In genomic region chr3:71532639-71533395, GRCh38 we compare ENCODE assay signal across 19 cellular contexts. TPM values are rescaled to one million over a fixed set of nuclear protein-coding genes. Genes with fewer than 3 reads are reported as not detected.
A peak's percentile ranks its signal among the peaks of the same experiment; 100 is the strongest.
DNase-seq lines count a peak whose midpoint lies in the region; ATAC-seq, FAIRE-seq and TF ChIP-seq lines count a peak whose summit lies in the region.
"Had no signal": no experiment of that assay in that cellular context is flagged by ENCODE, and none has a peak within 500 bp of the region (broad histone marks: within the 10 kb centered on the region; RNA-seq: fewer than 3 reads in every experiment).

No MANE protein-coding gene starts in this region.

- CTCF ChIA-PET in A549 (lab: Yijun Ruan, JAX) (interaction anchor here (1.0 kb wide), 1 partner anchor 50 kb away, joined by 3 read pairs; no protein-coding TSS in a partner anchor), IMR-90 (lab: Yijun Ruan, JAX) (interaction anchor here (0.6 kb wide), 1 partner anchor 76 kb away, joined by 4 read pairs; no protein-coding TSS in a partner anchor)

- TF ChIP-seq EP300 in A549 (IDR thresholded peaks at IDR 0.05) = no peak

- dilution Hi-C loops in IMR-90 (cut with HindIII; ENCODE audit: low sequenced_read_pairs, unreplicated experiment) = no loop called here

- H3K18ac ChIP-seq in IMR-90 (ENCODE audit: low read depth, low read length) (peak overlapping the region; percentile 31; the same call in 1 of the 2 replicates), mesenchymal stem cell (ENCODE audit: low read depth in 1 of 2, low read length in 2 of 2) (no peak overlapping the region)

- DNase-seq in A549 (ENCODE audit: low read depth in 1 of 2, low spot score in 1 of 2) (peak in 1 of 2 experiments; percentile 17), IMR-90 (peak; percentile 51), chondrocyte (ENCODE audit: low spot score) (no peak), mesenchymal stem cell (peak; percentile 29), COR-L47 (lab: John Stamatoyannopoulos, UW) (no peak), anterior cingulate cortex (lab: John Stamatoyannopoulos, UW) (no peak)
- DNase-seq in stimulated activated CD4-positive, alpha-beta T cell treated with anti-CD3 and anti-CD28 coated beads, Interleukin-4, amount 100 ng/mL, for 1 hour = no peak
- DNase-seq: activated B cell treated with CpG ODN at 0.5 μM for 24 hours; activated naive CD8-positive, alpha-beta T cell treated with anti-CD3 and anti-CD28 coated beads, Interleukin-2, amount 10 ng/mL, durations not matched to agents 7 days and 5 days; activated T-cell treated with anti-CD3 and anti-CD28 coated beads for 4 hours; effector CD8-positive, alpha-beta T cell; H7; hippocampal formation; mesendoderm; NCI-H524; stimulated activated CD4-positive, alpha-beta T cell treated with anti-CD3 and anti-CD28 coated beads, Interleukin-2, amount 100 ng/mL, for 24 hours had no signal

- H3K14ac ChIP-seq in IMR-90 (replicated peaks; ENCODE audit: low read depth, low read length) (peak overlapping the region; percentile 12; the same call in 1 of the 2 replicates), mesenchymal stem cell (ENCODE audit: low read length in 2 of 2) (no peak overlapping the region)

- H3K36me3 ChIP-seq in IMR-90 (ENCODE audit: control insufficient read depth, insufficient read depth, low read length) (no peaks in the 10 kb centered on the region), mesenchymal stem cell (ENCODE audit: control insufficient read depth in 1 of 2, insufficient read depth in 2 of 2, low read depth in 1 of 2, low read length in 2 of 2) (peaks cover 0 to 10% of the 10 kb centered on the region in 2 experiments)

- POLR2A ChIA-PET in A549 (lab: Yijun Ruan, JAX) (interaction anchor here (0.7 to 1.2 kb wide), 2 partner anchors 21 to 51 kb away, joined by 3 read pairs; partner anchors contain the start of gene FOXP1), IMR-90 (lab: Charles Lee; ENCODE audit: unreplicated experiment) (no interaction called here)

- no peak overlapping the region for H2AK9ac ChIP-seq in IMR-90 (replicated peaks; ENCODE audit: low read depth, low read length, poor library complexity)

- peaks cover 6% of the 10 kb centered on the region for H3K36me3 Mint-ChIP-seq in chondrocyte (ENCODE audit: low read depth)

- TF ChIP-seq POLR2A in A549 (IDR thresholded peaks at IDR 0.05; ENCODE audit: low read length) (no peak), IMR-90 (IDR thresholded peaks at IDR 0.05; ENCODE audit: low read depth, low read length) (no peak)

- peaks cover 6% of the 10 kb centered on the region; the same call in 1 of the 2 replicates for H4K20me1 ChIP-seq in IMR-90 (ENCODE audit: insufficient read depth, low read length)

- in situ Hi-C loops in IMR-90 (cut with MboI; ENCODE audit: low sequenced_read_pairs) = no loop called here

- H2BK5ac ChIP-seq in IMR-90 (ENCODE audit: low read depth, low read length, poor library complexity, severe bottlenecking) (peak overlapping the region; percentile 52), mesenchymal stem cell (ENCODE audit: low read depth, low read length, poor library complexity, severe bottlenecking) (peak overlapping the region; percentile 40)

- H4K91ac ChIP-seq in IMR-90 (ENCODE audit: insufficient read depth, low read depth, low read length) (peak overlapping the region; percentile 55; the same call in 1 of the 2 replicates), mesenchymal stem cell (ENCODE audit: low read length) (no peak overlapping the region)

- no peak overlapping the region for H2BK12ac ChIP-seq in mesenchymal stem cell (ENCODE audit: low read length in 2 of 2)

- H4K8ac ChIP-seq in IMR-90 (ENCODE audit: low read depth in 2 of 2, low read length in 2 of 2) (peak overlapping the region in 1 of 2 experiments; percentile 62; a peak in 2 of 4 replicates), mesenchymal stem cell (ENCODE audit: low read length) (no peak overlapping the region)

- H3K4me1 ChIP-seq in A549 (peaks cover 49% of the 10 kb centered on the region), IMR-90 (ENCODE audit: control insufficient read depth, insufficient read depth, low read length) (peaks cover 16% of the 10 kb centered on the region), mesenchymal stem cell (ENCODE audit: control insufficient read depth, insufficient read depth, low read depth, low read length) (peaks cover 24% of the 10 kb centered on the region)

- no peaks in the 10 kb centered on the region for H3K9me3 Mint-ChIP-seq in chondrocyte (ENCODE audit: low read depth)
- H3K9me3 Mint-ChIP-seq: activated B cell treated with CpG ODN at 0.5 μM for 24 hours had no signal

- H4K5ac ChIP-seq in IMR-90 (ENCODE audit: low read depth, low read length) = no peak overlapping the region

- no peak for TF ChIP-seq CTCF in A549 (IDR thresholded peaks at IDR 0.05)
- no peak for TF ChIP-seq CTCF in IMR-90 (conservative IDR thresholded peaks at IDR 0.05; ENCODE audit: low read depth, low read length)
- TF ChIP-seq CTCF in chondrocyte (IDR thresholded peaks at IDR 0.05) = no peak

- FAIRE-seq in A549 (lab: Jason Lieb, UNC) = no peak

- H3K4me3 ChIP-seq in A549 (0 out of 3 replicates have a peak overlapping the region, but pooled peaks have one; percentile 3), IMR-90 (ENCODE audit: insufficient read depth, low read depth, low read length) (no peak overlapping the region), mesenchymal stem cell (ENCODE audit: insufficient read depth in 1 of 2, low read depth in 1 of 2, low read length in 2 of 2) (no peak overlapping the region)
- H3K4me3 ChIP-seq: SK-N-MC had no signal

- H2BK20ac ChIP-seq in IMR-90 (ENCODE audit: low read depth, low read length) = peak overlapping the region; percentile 66

- no peak for TF ChIP-seq RAD21 in A549 (conservative IDR thresholded peaks at IDR 0.05 in 1 of 2, IDR thresholded peaks at IDR 0.05 in 1 of 2)
- TF ChIP-seq RAD21 in IMR-90 (IDR thresholded peaks at IDR 0.05; ENCODE audit: low read length) = no peak

- H3K9me1 ChIP-seq in IMR-90 (ENCODE audit: insufficient read depth, low read length) = peaks cover 33% of the 10 kb centered on the region

- peaks cover 18 to 66% of the 10 kb centered on the region in 2 experiments for H3K79me1 ChIP-seq in IMR-90 (ENCODE audit: low read depth in 1 of 2, low read length in 2 of 2)
- H3K79me1 ChIP-seq in mesenchymal stem cell (replicated peaks; ENCODE audit: low read length, poor library complexity, severe bottlenecking) = peaks cover 5% of the 10 kb centered on the region

- H2BK120ac ChIP-seq in IMR-90 (ENCODE audit: low read depth, low read length) (peak overlapping the region; percentile 89), mesenchymal stem cell (ENCODE audit: low read depth, low read length) (no peak overlapping the region)

- peak overlapping the region; percentile 78 for H3K4ac ChIP-seq in IMR-90 (ENCODE audit: low read depth, low read length)
- H3K4ac ChIP-seq in mesenchymal stem cell (ENCODE audit: low read depth in 1 of 2, low read length in 2 of 2) = no peak overlapping the region

- peak overlapping the region; percentile 92 for H3K27ac Mint-ChIP-seq in chondrocyte (ENCODE audit: unreplicated experiment)
- H3K27ac Mint-ChIP-seq: activated B cell treated with CpG ODN at 0.5 μM for 24 hours; activated naive CD8-positive, alpha-beta T cell treated with anti-CD3 and anti-CD28 coated beads, Interleukin-2, amount 10 ng/mL, durations not matched to agents 7 days and 5 days had no signal

- peak in 1 of 2 experiments; percentile 20; a peak in 1 of 6 replicates for ATAC-seq in A549
- peak; percentile 8; the same call in 1 of the 2 replicates for ATAC-seq in IMR-90 (ENCODE audit: low read depth)
- ATAC-seq in HG03520 (IDR thresholded peaks at IDR 0.05; ENCODE audit: unreplicated experiment) = no peak

- H3K9ac ChIP-seq in IMR-90 (ENCODE audit: low read depth, low read length) (no peak overlapping the region), mesenchymal stem cell (ENCODE audit: low read length) (no peak overlapping the region)
- H3K9ac ChIP-seq: parathyroid adenoma had no signal

- peak overlapping the region; percentile 35; the same call in 1 of the 2 replicates for H3K56ac ChIP-seq in IMR-90 (ENCODE audit: extremely low read depth, insufficient read depth, low read length)

- H3K4me3 Mint-ChIP-seq in chondrocyte (ENCODE audit: unreplicated experiment) = peak overlapping the region; percentile 35
- H3K4me3 Mint-ChIP-seq: activated B cell treated with CpG ODN at 0.5 μM for 24 hours; activated naive CD8-positive, alpha-beta T cell treated with anti-CD3 and anti-CD28 coated beads, Interleukin-2, amount 10 ng/mL, durations not matched to agents 7 days and 5 days had no signal

- peaks cover 90% of the 10 kb centered on the region for H3K4me1 Mint-ChIP-seq in chondrocyte (ENCODE audit: low read depth)

- intact Hi-C loops in IMR-90 (cut with micrococcal nuclease) = no loop called here

- H3K27me3 ChIP-seq in IMR-90 (ENCODE audit: control insufficient read depth, insufficient read depth, low read length) (no peaks in the 10 kb centered on the region), mesenchymal stem cell (ENCODE audit: control insufficient read depth in 1 of 2, insufficient read depth in 1 of 2, low read length in 2 of 2) (no peaks in the 10 kb centered on the region)

- H3K9me3 ChIP-seq in A549 = no peaks in the 10 kb centered on the region
- no peaks in the 10 kb centered on the region for H3K9me3 ChIP-seq in IMR-90 (ENCODE audit: control insufficient read depth, insufficient read depth, low read length)
- H3K9me3 ChIP-seq in mesenchymal stem cell (ENCODE audit: control insufficient read depth, low read length) = no peaks in the 10 kb centered on the region

- H3K27ac ChIP-seq in A549 (peak overlapping the region; percentile 69 to 90; a peak in 5 of 6 replicates), IMR-90 (ENCODE audit: insufficient read depth, low read length) (no peak overlapping the region), mesenchymal stem cell (ENCODE audit: low read length, poor library complexity, severe bottlenecking) (peak overlapping the region; percentile 58)
- H3K27ac ChIP-seq: parathyroid adenoma, SK-N-MC had no signal

- WGBS in A549 (ENCODE audit: missing lambda C conversion rate) = 54% methylated on average over 6 of the region's 6 CpGs
- no CpG with 5 or more reads among the region's 6 CpGs for WGBS in IMR-90 (ENCODE audit: extremely low coverage in 2 of 2, insufficient read length in 1 of 2), 2 experiments
- WGBS in mesenchymal stem cell = 42% methylated on average over 4 of the region's 6 CpGs

- H3K4me2 ChIP-seq in A549 (peak overlapping the region; percentile 68), IMR-90 (ENCODE audit: low read depth, low read length) (peak overlapping the region; percentile 10; the same call in 1 of the 2 replicates), mesenchymal stem cell (ENCODE audit: low read length, poor library complexity, severe bottlenecking) (no peak overlapping the region)

- H2AK5ac ChIP-seq in IMR-90 (ENCODE audit: low read depth, low read length) (peak overlapping the region; percentile 77), mesenchymal stem cell (ENCODE audit: low read length, severe bottlenecking) (peak overlapping the region; percentile 37)

- H2AFZ ChIP-seq in IMR-90 (replicated peaks; ENCODE audit: low read length, poor library complexity) = peak overlapping the region; percentile 25
- no peak overlapping the region for H2AFZ ChIP-seq in mesenchymal stem cell (ENCODE audit: low read depth, low read length)
- H2AFZ ChIP-seq: parathyroid adenoma had no signal

- BruUV-seq in IMR-90 (replicated peaks; lab: Mats Ljungman, UMichigan) = no TSS peak

- no peaks in the 10 kb centered on the region for H3K27me3 Mint-ChIP-seq in chondrocyte (ENCODE audit: low read depth)
- H3K27me3 Mint-ChIP-seq: activated B cell treated with CpG ODN at 0.5 μM for 24 hours; activated naive CD8-positive, alpha-beta T cell treated with anti-CD3 and anti-CD28 coated beads, Interleukin-2, amount 10 ng/mL, durations not matched to agents 7 days and 5 days had no signal

- 0 out of 2 replicates have a peak overlapping the region, but pooled peaks have one; percentile 28 for H3K23ac ChIP-seq in IMR-90 (ENCODE audit: low read depth, low read length)
- no peak overlapping the region for H3K23ac ChIP-seq in mesenchymal stem cell (ENCODE audit: low read length in 2 of 2)

- peak overlapping the region; percentile 49; the same call in 1 of the 3 replicates for H2BK15ac ChIP-seq in IMR-90 (ENCODE audit: low read depth, low read length)
- H2BK15ac ChIP-seq in mesenchymal stem cell (ENCODE audit: low read depth, poor library complexity, severe bottlenecking) = no peak overlapping the region

RNA-seq across cellular contexts. Expression of gene FOXP1, which starts 50.7 kb away (rescaled TPM):
- polyA plus RNA-seq in A549 (2011; rRNA removed) (13.9 and 16.3 TPM in 2 replicates), A549 (2017; fragmentation: RNase III; extraction: RNeasy Plus Mini Kit Qiagen cat#74134 plus additional on column Dnase treatment) (9.8 to 13.5 TPM (median 12.8 TPM) in 3 replicates), IMR-90 (2012; rRNA removed) (37.0 and 43.3 TPM in 2 replicates)
- polyA plus RNA-seq in A549 (2012; cell fraction: cytosol; rRNA removed) = 3.7 and 5.5 TPM in 2 replicates
- polyA plus RNA-seq in A549 (2012; cell fraction: nucleus; rRNA removed) = 5.3 and 8.9 TPM in 2 replicates
- polyA minus RNA-seq in A549 (2011; rRNA and poly(A)+ RNA removed) = 73.2 and 83.5 TPM in 2 replicates
- total RNA-seq in IMR-90 (2012; rRNA removed) (128 and 132 TPM in 2 replicates), chondrocyte (206 to 249 TPM (median 220 TPM) in 3 replicates)
- polyA plus RNA-seq in IMR-90 (2012; cell fraction: cytosol; rRNA removed) = 9.9 and 20.0 TPM in 2 replicates
- polyA plus RNA-seq in IMR-90 (2012; cell fraction: nucleus; rRNA removed; ENCODE audit: low replicate concordance) = 21.2 and 46.2 TPM in 2 replicates
- polyA plus RNA-seq in mesenchymal stem cell (2013, experiment 1 of 2) = 34.2 TPM
- 34.5 TPM for polyA plus RNA-seq in mesenchymal stem cell (2013, experiment 2 of 2)

Comparison
In these comparisons a context has a peak if more than half of its experiments do, and no peak if none do; other contexts are left out.
1. DNase-seq: peak in IMR-90 (single experiment) and mesenchymal stem cell (single experiment); none in chondrocyte (single experiment), stimulated activated CD4-positive, alpha-beta T cell treated with anti-CD3 and anti-CD28 coated beads, Interleukin-4, amount 100 ng/mL, for 1 hour (single experiment), COR-L47 (single experiment) and anterior cingulate cortex (0 of 58).